Comparison of ENCODE assay signal across 22 cellular contexts in genomic region chr11:134509381-134510068, GRCh38.
"Had no signal": no experiment of that assay in that cellular context is flagged by ENCODE, and none has a peak within 500 bp of the region (broad histone marks: within the 10 kb centered on the region; RNA-seq: fewer than 3 reads in every experiment).

No MANE protein-coding gene starts in this region.

- DNase-seq: activated CD4-positive, alpha-beta T cell treated with anti-CD3 and anti-CD28 coated beads, Interleukin-2, amount 10 ng/mL, durations not matched to agents 24 days and 14 days; activated CD8-positive, alpha-beta memory T cell treated with anti-CD3 and anti-CD28 coated beads for 24 hours; activated T-cell treated with anti-CD3 and anti-CD28 coated beads for 4 hours; amygdala; cortex of kidney; effector CD4-positive, alpha-beta T cell; esophagus squamous epithelium; mammary epithelial cell; naive B cell; small intestine; stimulated activated naive CD8-positive, alpha-beta T cell treated with anti-CD3 and anti-CD28 coated beads, Interleukin-15, amount 100 ng/mL, for 72 hours had no signal

- H3K9me3 Mint-ChIP-seq: activated CD4-positive, alpha-beta T cell treated with anti-CD3 and anti-CD28 coated beads, Interleukin-2, amount 10 ng/mL, durations not matched to agents 24 days and 14 days; activated naive CD4-positive, alpha-beta T cell treated with anti-CD3 and anti-CD28 coated beads, Interleukin-2, amount 50 U/mL, for 72 hours; activated T-helper 2 cell treated with anti-CD3 and anti-CD28 coated beads, Interferon-gamma antibody, Interleukin-2, Interleukin-4, amounts not matched to agents 10 μg/mL and 5 μg/mL and 100 μg/mL, durations not matched to agents 14 hours and 24 hours and 36 hours; central memory CD8-positive, alpha-beta T cell; stimulated activated naive CD8-positive, alpha-beta T cell treated with anti-CD3 and anti-CD28 coated beads, Interleukin-15, amount 100 ng/mL, for 72 hours; T-helper 1 cell treated with Interleukin-12 subunit alpha and Interleukin-12 subunit beta and Interleukin-4 antibody, amounts not matched to agents 30 μg/mL and 1 μg/mL, for 36 hours; WTC11 had no signal

- FAIRE-seq: endothelial cell of umbilical vein, small intestine, urothelium cell line had no signal

- H3K36me3 ChIP-seq: esophagus squamous epithelium, neutrophil, right atrium auricular region, thoracic aorta had no signal

- H3K27me3 ChIP-seq: body of pancreas, neutrophil, right atrium auricular region had no signal

- H3K4me3 Mint-ChIP-seq: activated CD4-positive, alpha-beta T cell treated with anti-CD3 and anti-CD28 coated beads, Interleukin-2, amount 10 ng/mL, durations not matched to agents 24 days and 14 days; central memory CD8-positive, alpha-beta T cell; naive B cell; stimulated activated naive CD8-positive, alpha-beta T cell treated with anti-CD3 and anti-CD28 coated beads, Interleukin-15, amount 100 ng/mL, for 72 hours; T-helper 1 cell treated with Interleukin-12 subunit alpha and Interleukin-12 subunit beta and Interleukin-4 antibody, amounts not matched to agents 30 μg/mL and 1 μg/mL, for 36 hours; WTC11 had no signal

- H3K27ac ChIP-seq: body of pancreas, esophagus squamous epithelium, neutrophil, right atrium auricular region, thoracic aorta had no signal

- H3K27ac Mint-ChIP-seq: activated CD4-positive, alpha-beta T cell treated with anti-CD3 and anti-CD28 coated beads, Interleukin-2, amount 10 ng/mL, durations not matched to agents 24 days and 14 days; activated naive CD4-positive, alpha-beta T cell treated with anti-CD3 and anti-CD28 coated beads, Interleukin-2, amount 50 U/mL, for 72 hours; activated T-helper 2 cell treated with anti-CD3 and anti-CD28 coated beads, Interferon-gamma antibody, Interleukin-2, Interleukin-4, amounts not matched to agents 10 μg/mL and 5 μg/mL and 100 μg/mL, durations not matched to agents 14 hours and 24 hours and 36 hours; naive B cell; T-helper 1 cell treated with Interleukin-12 subunit alpha and Interleukin-12 subunit beta and Interleukin-4 antibody, amounts not matched to agents 30 μg/mL and 1 μg/mL, for 36 hours; WTC11 had no signal

- H3K4me1 ChIP-seq: body of pancreas, esophagus squamous epithelium, right atrium auricular region had no signal

- ATAC-seq: activated naive CD4-positive, alpha-beta T cell treated with anti-CD3 and anti-CD28 coated beads, Interleukin-2, amount 50 U/mL, for 72 hours; body of pancreas; stimulated activated naive CD8-positive, alpha-beta T cell treated with anti-CD3 and anti-CD28 coated beads, Interleukin-15, amount 100 ng/mL, for 72 hours; WTC11 had no signal

- H3K4me3 ChIP-seq: body of pancreas, esophagus squamous epithelium, right atrium auricular region, thoracic aorta had no signal

- H3K9me3 ChIP-seq: body of pancreas, esophagus squamous epithelium, neutrophil, right atrium auricular region, thoracic aorta had no signal

- H3K36me3 Mint-ChIP-seq: activated naive CD4-positive, alpha-beta T cell treated with anti-CD3 and anti-CD28 coated beads, Interleukin-2, amount 50 U/mL, for 72 hours; naive B cell; WTC11 had no signal

- H3K4me1 Mint-ChIP-seq: activated CD4-positive, alpha-beta T cell treated with anti-CD3 and anti-CD28 coated beads, Interleukin-2, amount 10 ng/mL, durations not matched to agents 24 days and 14 days; central memory CD8-positive, alpha-beta T cell; naive B cell; stimulated activated naive CD8-positive, alpha-beta T cell treated with anti-CD3 and anti-CD28 coated beads, Interleukin-15, amount 100 ng/mL, for 72 hours had no signal
